In genomic region chr4:1720163-1720983, GRCh38 we compare ENCODE assay signal across 8 cellular contexts. TPM values are rescaled to one million over a fixed set of nuclear protein-coding genes. Genes with fewer than 3 reads are reported as not detected.
A peak's percentile ranks its signal among the peaks of the same experiment; 100 is the strongest.
DNase-seq lines count a peak whose midpoint lies in the region; ATAC-seq and TF ChIP-seq lines count a peak whose summit lies in the region.

No MANE protein-coding gene starts in this region.

- peak; percentile 23 for ATAC-seq in GM21529 (IDR thresholded peaks at IDR 0.05; ENCODE audit: unreplicated experiment)

- DNase-seq in LHCN-M2 (ENCODE audit: low read depth) (peak; percentile 36), fibroblast of the aortic adventitia (ENCODE audit: low read depth) (peak; percentile 25), nephron progenitor cell (peak; percentile 68), GF-D8 (lab: John Stamatoyannopoulos, UW) (no peak), T1000 (lab: John Stamatoyannopoulos, UW) (no peak)
- DNase-seq in activated T-helper 2 cell treated with anti-CD3 and anti-CD28 coated beads, Interferon-gamma antibody, Interleukin-2, Interleukin-4, amounts not matched to agents 10 μg/mL and 5 μg/mL and 100 μg/mL, durations not matched to agents 14 hours and 24 hours and 36 hours (ENCODE audit: low spot score), result peak; percentile 56

- peaks cover 59% of the 10 kb centered on the region for H3K36me3 Mint-ChIP-seq in activated T-helper 2 cell treated with anti-CD3 and anti-CD28 coated beads, Interferon-gamma antibody, Interleukin-2, Interleukin-4, amounts not matched to agents 10 μg/mL and 5 μg/mL and 100 μg/mL, durations not matched to agents 14 hours and 24 hours and 36 hours (ENCODE audit: low read depth)
- H3K36me3 Mint-ChIP-seq in nephron progenitor cell (ENCODE audit: low read depth), result peaks cover 8% of the 10 kb centered on the region

- no peaks in the 10 kb centered on the region for H3K27me3 Mint-ChIP-seq in activated T-helper 2 cell treated with anti-CD3 and anti-CD28 coated beads, Interferon-gamma antibody, Interleukin-2, Interleukin-4, amounts not matched to agents 10 μg/mL and 5 μg/mL and 100 μg/mL, durations not matched to agents 14 hours and 24 hours and 36 hours (ENCODE audit: low read depth)
- no peaks in the 10 kb centered on the region for H3K27me3 Mint-ChIP-seq in nephron progenitor cell (ENCODE audit: low read depth, poor library complexity)

- no peak for TF ChIP-seq CTCF in fibroblast of the aortic adventitia (IDR thresholded peaks at IDR 0.05; ENCODE audit: insufficient read depth, low read length)
- no peak for TF ChIP-seq CTCF in nephron progenitor cell (IDR thresholded peaks at IDR 0.05)

- H3K4me3 Mint-ChIP-seq in activated T-helper 2 cell treated with anti-CD3 and anti-CD28 coated beads, Interferon-gamma antibody, Interleukin-2, Interleukin-4, amounts not matched to agents 10 μg/mL and 5 μg/mL and 100 μg/mL, durations not matched to agents 14 hours and 24 hours and 36 hours (ENCODE audit: low read depth), result peak overlapping the region; percentile 87
- H3K4me3 Mint-ChIP-seq in nephron progenitor cell, result peak overlapping the region; percentile 88

- H3K4me1 Mint-ChIP-seq in activated T-helper 2 cell treated with anti-CD3 and anti-CD28 coated beads, Interferon-gamma antibody, Interleukin-2, Interleukin-4, amounts not matched to agents 10 μg/mL and 5 μg/mL and 100 μg/mL, durations not matched to agents 14 hours and 24 hours and 36 hours (ENCODE audit: low read depth), result peaks cover 40% of the 10 kb centered on the region
- peaks cover 47% of the 10 kb centered on the region for H3K4me1 Mint-ChIP-seq in nephron progenitor cell

- H3K9me3 Mint-ChIP-seq in activated T-helper 2 cell treated with anti-CD3 and anti-CD28 coated beads, Interferon-gamma antibody, Interleukin-2, Interleukin-4, amounts not matched to agents 10 μg/mL and 5 μg/mL and 100 μg/mL, durations not matched to agents 14 hours and 24 hours and 36 hours, result no peaks in the 10 kb centered on the region
- H3K9me3 Mint-ChIP-seq in nephron progenitor cell, result no peaks in the 10 kb centered on the region

- intact Hi-C loops in activated T-helper 2 cell treated with anti-CD3 and anti-CD28 coated beads, Interferon-gamma antibody, Interleukin-2, Interleukin-4, amounts not matched to agents 10 μg/mL and 5 μg/mL and 100 μg/mL, durations not matched to agents 14 hours and 24 hours and 36 hours (cut with micrococcal nuclease), result loop anchor here (2.0 kb wide), 2 partner anchors 150 to 522 kb away; partner anchors contain the start of genes HAUS3, NSD2 and POLN

- H3K4me3 ChIP-seq in GM08714 (ENCODE audit: low read length) (peak overlapping the region; percentile 77), fibroblast of the aortic adventitia (ENCODE audit: low read depth, low read length) (peak overlapping the region; percentile 88)

- peak overlapping the region; percentile 95 for H3K27ac Mint-ChIP-seq in activated T-helper 2 cell treated with anti-CD3 and anti-CD28 coated beads, Interferon-gamma antibody, Interleukin-2, Interleukin-4, amounts not matched to agents 10 μg/mL and 5 μg/mL and 100 μg/mL, durations not matched to agents 14 hours and 24 hours and 36 hours
- H3K27ac Mint-ChIP-seq in nephron progenitor cell, result peak overlapping the region; percentile 91

RNA-seq across cellular contexts. Expression of gene TMEM129, which starts 0.8 kb away (rescaled TPM):
- 61.3 and 62.2 TPM in 2 replicates for total RNA-seq in LHCN-M2 (2014; rRNA removed)
- 21.4 TPM for polyA plus RNA-seq in LHCN-M2 (2012)
- 23.5 and 27.1 TPM in 2 replicates for total RNA-seq in activated T-helper 2 cell treated with anti-CD3 and anti-CD28 coated beads, Interferon-gamma antibody, Interleukin-2, Interleukin-4, amounts not matched to agents 10 μg/mL and 5 μg/mL and 100 μg/mL, durations not matched to agents 14 hours and 24 hours and 36 hours
- 16.6 and 25.6 TPM in 2 replicates for total RNA-seq in fibroblast of the aortic adventitia (ENCODE audit: low replicate concordance)

RNA-seq across cellular contexts. Expression of gene TACC3, which starts 0.9 kb away (rescaled TPM):
- total RNA-seq in LHCN-M2 (2014; rRNA removed) (54.8 and 59.6 TPM in 2 replicates), fibroblast of the aortic adventitia (ENCODE audit: low replicate concordance) (3.2 and 23.9 TPM in 2 replicates)
- 75.6 TPM for polyA plus RNA-seq in LHCN-M2 (2012)
- total RNA-seq in activated T-helper 2 cell treated with anti-CD3 and anti-CD28 coated beads, Interferon-gamma antibody, Interleukin-2, Interleukin-4, amounts not matched to agents 10 μg/mL and 5 μg/mL and 100 μg/mL, durations not matched to agents 14 hours and 24 hours and 36 hours, result 137 and 141 TPM in 2 replicates

RNA-seq across cellular contexts. Expression of gene SLBP, which starts 8.3 kb away (rescaled TPM):
- total RNA-seq in LHCN-M2 (2014; rRNA removed) (167 and 173 TPM in 2 replicates), fibroblast of the aortic adventitia (ENCODE audit: low replicate concordance) (48.2 and 89.1 TPM in 2 replicates)
- polyA plus RNA-seq in LHCN-M2 (2012), result 62.0 TPM
- 125 and 127 TPM in 2 replicates for total RNA-seq in activated T-helper 2 cell treated with anti-CD3 and anti-CD28 coated beads, Interferon-gamma antibody, Interleukin-2, Interleukin-4, amounts not matched to agents 10 μg/mL and 5 μg/mL and 100 μg/mL, durations not matched to agents 14 hours and 24 hours and 36 hours

RNA-seq across cellular contexts. Expression of gene FAM53A, which starts 36.3 kb away (rescaled TPM):
- total RNA-seq in LHCN-M2 (2014; rRNA removed) (11.1 and 12.3 TPM in 2 replicates), fibroblast of the aortic adventitia (ENCODE audit: low replicate concordance) (1.6 and 2.5 TPM in 2 replicates)
- 3.6 TPM for polyA plus RNA-seq in LHCN-M2 (2012)
- 2.7 and 3.3 TPM in 2 replicates for total RNA-seq in activated T-helper 2 cell treated with anti-CD3 and anti-CD28 coated beads, Interferon-gamma antibody, Interleukin-2, Interleukin-4, amounts not matched to agents 10 μg/mL and 5 μg/mL and 100 μg/mL, durations not matched to agents 14 hours and 24 hours and 36 hours

Comparison
In these comparisons a context has a peak if more than half of its experiments do, and no peak if none do; other contexts are left out.
1. DNase-seq: peak in LHCN-M2 (single experiment), activated T-helper 2 cell treated with anti-CD3 and anti-CD28 coated beads, Interferon-gamma antibody, Interleukin-2, Interleukin-4, amounts not matched to agents 10 μg/mL and 5 μg/mL and 100 μg/mL, durations not matched to agents 14 hours and 24 hours and 36 hours (single experiment), fibroblast of the aortic adventitia (single experiment) and nephron progenitor cell (single experiment); none in GF-D8 (single experiment) and T1000 (single experiment).